ENCODE assay signal across 8 cellular contexts in genomic region chr14:65302571-65303184, GRCh38.
DNase-seq lines count a peak whose midpoint lies in the region; ATAC-seq and TF ChIP-seq lines count a peak whose summit lies in the region.

No MANE protein-coding gene starts in this region.

- no peak overlapping the region for H3K27ac ChIP-seq in prostate gland

- no peak for TF ChIP-seq POLR2A in prostate gland (IDR thresholded peaks at IDR 0.05)

- no peaks in the 10 kb centered on the region for H3K4me1 ChIP-seq in prostate gland (replicated peaks)

- WGBS in prostate gland = 49% methylated on average over 7 of the region's 7 CpGs

- no peaks in the 10 kb centered on the region for H3K9me3 ChIP-seq in prostate gland

- no peaks in the 10 kb centered on the region for H3K36me3 ChIP-seq in prostate gland

- ATAC-seq in HG02840 (IDR thresholded peaks at IDR 0.05; ENCODE audit: low FRiP score, unreplicated experiment) (peak; percentile 47), esophagus mucosa (peak; percentile 30)

- no peaks in the 10 kb centered on the region for H3K27me3 ChIP-seq in prostate gland (replicated peaks; ENCODE audit: insufficient read depth)

- intact Hi-C loops in prostate gland (cut with DNase I) = no loop called here

- TF ChIP-seq CTCF in prostate gland (IDR thresholded peaks at IDR 0.05) = no peak

- H3K4me3 ChIP-seq in prostate gland = no peak overlapping the region

- peak; percentile 5 for DNase-seq in NCI-H2196 (lab: John Stamatoyannopoulos, UW; ENCODE audit: unreplicated experiment)
- no peak for DNase-seq in NCI-H2196 treated with DMSO at 0.1 percent for 48 hours (lab: John Stamatoyannopoulos, UW; ENCODE audit: unreplicated experiment)
- DNase-seq in NCI-H345 (lab: John Stamatoyannopoulos, UW) = peak; percentile 73
- DNase-seq in prostate gland (ENCODE audit: low spot score) = no peak
- no peak for DNase-seq in OCI-M1 (lab: John Stamatoyannopoulos, UW)
- no peak for DNase-seq in EL

Comparison
In these comparisons a context has a peak if more than half of its experiments do, and no peak if none do; other contexts are left out.
1. DNase-seq: peak in NCI-H2196 (single experiment) and NCI-H345 (single experiment); none in NCI-H2196 treated with DMSO at 0.1 percent for 48 hours (single experiment), prostate gland (single experiment), OCI-M1 (single experiment) and EL (single experiment).